In the genomic region with DNA sequence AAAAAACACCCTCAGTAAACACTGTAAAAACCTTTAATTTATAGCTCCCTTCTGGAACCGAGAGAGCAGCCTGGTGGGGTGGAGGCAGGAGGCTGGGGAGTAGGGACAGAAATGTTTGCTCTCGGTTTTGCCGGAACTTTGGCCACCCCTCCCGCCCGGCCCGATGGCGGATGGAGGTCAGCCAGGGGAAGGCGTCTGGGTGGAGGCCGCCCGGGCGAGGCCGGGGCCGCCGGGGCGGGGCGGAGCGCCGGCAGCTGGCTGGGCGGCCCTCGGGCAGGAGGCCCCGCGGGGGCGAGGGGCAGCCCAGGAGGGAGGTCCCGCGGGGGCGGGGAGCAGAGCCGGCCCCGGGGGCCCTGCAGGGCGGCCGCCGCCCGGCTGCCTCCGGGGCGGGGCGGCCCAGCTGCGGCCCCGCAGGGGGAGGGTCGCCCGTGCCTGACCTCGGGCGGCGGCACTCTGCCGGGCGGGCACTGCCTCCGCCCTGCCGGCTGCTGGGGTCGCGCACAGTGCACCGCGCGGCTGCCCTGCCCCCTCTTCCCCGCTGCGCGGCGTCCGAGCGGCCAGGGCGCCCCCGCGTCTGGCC, we compare ENCODE assay signal across 1 cellular context.
TF ChIP-seq lines count a peak whose summit lies in the region.

No MANE protein-coding gene starts in this region.

TF ChIP-seq in HepG2, 621 proteins besides CTCF, POLR2A, EP300 and RAD21 (continued from another document and continues in another):
- TF ChIP-seq, protein P1, sequence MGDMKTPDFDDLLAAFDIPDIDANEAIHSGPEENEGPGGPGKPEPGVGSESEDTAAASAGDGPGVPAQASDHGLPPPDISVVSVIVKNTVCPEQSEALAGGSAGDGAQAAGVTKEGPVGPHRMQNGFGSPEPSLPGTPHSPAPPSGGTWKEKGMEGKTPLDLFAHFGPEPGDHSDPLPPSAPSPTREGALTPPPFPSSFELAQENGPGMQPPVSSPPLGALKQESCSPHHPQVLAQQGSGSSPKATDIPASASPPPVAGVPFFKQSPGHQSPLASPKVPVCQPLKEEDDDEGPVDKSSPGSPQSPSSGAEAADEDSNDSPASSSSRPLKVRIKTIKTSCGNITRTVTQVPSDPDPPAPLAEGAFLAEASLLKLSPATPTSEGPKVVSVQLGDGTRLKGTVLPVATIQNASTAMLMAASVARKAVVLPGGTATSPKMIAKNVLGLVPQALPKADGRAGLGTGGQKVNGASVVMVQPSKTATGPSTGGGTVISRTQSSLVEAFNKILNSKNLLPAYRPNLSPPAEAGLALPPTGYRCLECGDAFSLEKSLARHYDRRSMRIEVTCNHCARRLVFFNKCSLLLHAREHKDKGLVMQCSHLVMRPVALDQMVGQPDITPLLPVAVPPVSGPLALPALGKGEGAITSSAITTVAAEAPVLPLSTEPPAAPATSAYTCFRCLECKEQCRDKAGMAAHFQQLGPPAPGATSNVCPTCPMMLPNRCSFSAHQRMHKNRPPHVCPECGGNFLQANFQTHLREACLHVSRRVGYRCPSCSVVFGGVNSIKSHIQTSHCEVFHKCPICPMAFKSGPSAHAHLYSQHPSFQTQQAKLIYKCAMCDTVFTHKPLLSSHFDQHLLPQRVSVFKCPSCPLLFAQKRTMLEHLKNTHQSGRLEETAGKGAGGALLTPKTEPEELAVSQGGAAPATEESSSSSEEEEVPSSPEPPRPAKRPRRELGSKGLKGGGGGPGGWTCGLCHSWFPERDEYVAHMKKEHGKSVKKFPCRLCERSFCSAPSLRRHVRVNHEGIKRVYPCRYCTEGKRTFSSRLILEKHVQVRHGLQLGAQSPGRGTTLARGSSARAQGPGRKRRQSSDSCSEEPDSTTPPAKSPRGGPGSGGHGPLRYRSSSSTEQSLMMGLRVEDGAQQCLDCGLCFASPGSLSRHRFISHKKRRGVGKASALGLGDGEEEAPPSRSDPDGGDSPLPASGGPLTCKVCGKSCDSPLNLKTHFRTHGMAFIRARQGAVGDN (CRISPR knock-in tag; IDR thresholded peaks at IDR 0.05), result peak; percentile 59
- TF ChIP-seq REXO4 (CRISPR knock-in tag; IDR thresholded peaks at IDR 0.05; ENCODE audit: borderline replicate concordance) (no peak), ZNF616 (CRISPR knock-in tag; IDR thresholded peaks at IDR 0.05; ENCODE audit: low read depth) (no peak), GABPA (IDR thresholded peaks at IDR 0.05; ENCODE audit: low read depth, low read length) (no peak), GABPA (CRISPR knock-in tag; IDR thresholded peaks at IDR 0.05; ENCODE audit: low read depth) (no peak), ZNF749 (CRISPR knock-in tag; IDR thresholded peaks at IDR 0.05; ENCODE audit: borderline replicate concordance) (no peak), SNAI1 (CRISPR knock-in tag; IDR thresholded peaks at IDR 0.05; ENCODE audit: borderline replicate concordance) (no peak), IRF2 (CRISPR knock-in tag; IDR thresholded peaks at IDR 0.05) (no peak), SNAPC2 (CRISPR knock-in tag; IDR thresholded peaks at IDR 0.05) (no peak), ZNF7 (CRISPR knock-in tag; IDR thresholded peaks at IDR 0.05) (no peak), MATR3 (CRISPR knock-in tag; IDR thresholded peaks at IDR 0.05) (no peak), GPN1 (CRISPR knock-in tag; IDR thresholded peaks at IDR 0.05; ENCODE audit: borderline replicate concordance) (no peak), CBX5 (CRISPR knock-in tag; IDR thresholded peaks at IDR 0.05; ENCODE audit: borderline replicate concordance) (no peak), ZNF552 (CRISPR knock-in tag; IDR thresholded peaks at IDR 0.05; ENCODE audit: borderline replicate concordance) (no peak), EED (CRISPR knock-in tag; IDR thresholded peaks at IDR 0.05) (no peak), ZNF160 (CRISPR knock-in tag; IDR thresholded peaks at IDR 0.05) (no peak), GTF3A (CRISPR knock-in tag; conservative IDR thresholded peaks at IDR 0.05) (no peak), ZKSCAN1 (IDR thresholded peaks at IDR 0.05; ENCODE audit: low read length) (no peak), SSRP1 (CRISPR knock-in tag; IDR thresholded peaks at IDR 0.05) (no peak), DNMT3B (CRISPR knock-in tag; conservative IDR thresholded peaks at IDR 0.05) (no peak), HDAC2 (CRISPR knock-in tag; IDR thresholded peaks at IDR 0.05) (no peak), CBX1 (IDR thresholded peaks at IDR 0.05; ENCODE audit: low read depth) (no peak), ZNF121 (CRISPR knock-in tag; IDR thresholded peaks at IDR 0.05) (peak; percentile 28; the same call in 1 of the 2 replicates), ESRRA (CRISPR knock-in tag; IDR thresholded peaks at IDR 0.05; ENCODE audit: low read depth) (peak; percentile 74), ZC3H4 (CRISPR knock-in tag; IDR thresholded peaks at IDR 0.05; ENCODE audit: borderline replicate concordance) (no peak), ZNF274 (CRISPR knock-in tag; IDR thresholded peaks at IDR 0.05) (no peak), CEBPB (IDR thresholded peaks at IDR 0.05; ENCODE audit: borderline replicate concordance, low read depth, low read length) (no peak), ZNF772 (CRISPR knock-in tag; IDR thresholded peaks at IDR 0.05) (no peak), HDAC6 (IDR thresholded peaks at IDR 0.05; ENCODE audit: low read depth, low read length) (no peak), ZNF143 (CRISPR knock-in tag; IDR thresholded peaks at IDR 0.05) (no peak), PAF1 (CRISPR knock-in tag; IDR thresholded peaks at IDR 0.05) (no peak)
- TF ChIP-seq, protein P2, sequence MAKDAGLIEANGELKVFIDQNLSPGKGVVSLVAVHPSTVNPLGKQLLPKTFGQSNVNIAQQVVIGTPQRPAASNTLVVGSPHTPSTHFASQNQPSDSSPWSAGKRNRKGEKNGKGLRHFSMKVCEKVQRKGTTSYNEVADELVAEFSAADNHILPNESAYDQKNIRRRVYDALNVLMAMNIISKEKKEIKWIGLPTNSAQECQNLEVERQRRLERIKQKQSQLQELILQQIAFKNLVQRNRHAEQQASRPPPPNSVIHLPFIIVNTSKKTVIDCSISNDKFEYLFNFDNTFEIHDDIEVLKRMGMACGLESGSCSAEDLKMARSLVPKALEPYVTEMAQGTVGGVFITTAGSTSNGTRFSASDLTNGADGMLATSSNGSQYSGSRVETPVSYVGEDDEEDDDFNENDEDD (CRISPR knock-in tag; IDR thresholded peaks at IDR 0.05; ENCODE audit: borderline replicate concordance), result no peak
- TF ChIP-seq, protein P3, sequence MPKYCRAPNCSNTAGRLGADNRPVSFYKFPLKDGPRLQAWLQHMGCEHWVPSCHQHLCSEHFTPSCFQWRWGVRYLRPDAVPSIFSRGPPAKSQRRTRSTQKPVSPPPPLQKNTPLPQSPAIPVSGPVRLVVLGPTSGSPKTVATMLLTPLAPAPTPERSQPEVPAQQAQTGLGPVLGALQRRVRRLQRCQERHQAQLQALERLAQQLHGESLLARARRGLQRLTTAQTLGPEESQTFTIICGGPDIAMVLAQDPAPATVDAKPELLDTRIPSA (CRISPR knock-in tag; IDR thresholded peaks at IDR 0.05; ENCODE audit: borderline replicate concordance), result no peak
- TF ChIP-seq, protein P4, sequence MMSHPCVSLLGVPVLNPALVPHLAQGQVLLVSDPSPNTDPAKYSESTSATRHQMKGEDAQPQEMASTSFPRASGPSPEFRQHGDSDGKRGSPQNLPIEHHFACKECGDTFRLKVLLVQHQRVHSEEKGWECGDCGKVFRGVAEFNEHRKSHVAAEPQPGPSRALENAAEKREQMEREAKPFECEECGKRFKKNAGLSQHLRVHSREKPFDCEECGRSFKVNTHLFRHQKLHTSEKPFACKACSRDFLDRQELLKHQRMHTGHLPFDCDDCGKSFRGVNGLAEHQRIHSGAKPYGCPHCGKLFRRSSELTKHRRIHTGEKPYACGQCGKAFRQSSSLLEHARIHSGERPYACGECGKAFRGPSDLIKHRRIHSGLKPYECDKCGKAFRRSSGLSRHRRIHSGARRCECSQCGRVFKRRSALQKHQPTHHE (CRISPR knock-in tag; IDR thresholded peaks at IDR 0.05; ENCODE audit: borderline replicate concordance), result no peak
- TF ChIP-seq, protein P5, sequence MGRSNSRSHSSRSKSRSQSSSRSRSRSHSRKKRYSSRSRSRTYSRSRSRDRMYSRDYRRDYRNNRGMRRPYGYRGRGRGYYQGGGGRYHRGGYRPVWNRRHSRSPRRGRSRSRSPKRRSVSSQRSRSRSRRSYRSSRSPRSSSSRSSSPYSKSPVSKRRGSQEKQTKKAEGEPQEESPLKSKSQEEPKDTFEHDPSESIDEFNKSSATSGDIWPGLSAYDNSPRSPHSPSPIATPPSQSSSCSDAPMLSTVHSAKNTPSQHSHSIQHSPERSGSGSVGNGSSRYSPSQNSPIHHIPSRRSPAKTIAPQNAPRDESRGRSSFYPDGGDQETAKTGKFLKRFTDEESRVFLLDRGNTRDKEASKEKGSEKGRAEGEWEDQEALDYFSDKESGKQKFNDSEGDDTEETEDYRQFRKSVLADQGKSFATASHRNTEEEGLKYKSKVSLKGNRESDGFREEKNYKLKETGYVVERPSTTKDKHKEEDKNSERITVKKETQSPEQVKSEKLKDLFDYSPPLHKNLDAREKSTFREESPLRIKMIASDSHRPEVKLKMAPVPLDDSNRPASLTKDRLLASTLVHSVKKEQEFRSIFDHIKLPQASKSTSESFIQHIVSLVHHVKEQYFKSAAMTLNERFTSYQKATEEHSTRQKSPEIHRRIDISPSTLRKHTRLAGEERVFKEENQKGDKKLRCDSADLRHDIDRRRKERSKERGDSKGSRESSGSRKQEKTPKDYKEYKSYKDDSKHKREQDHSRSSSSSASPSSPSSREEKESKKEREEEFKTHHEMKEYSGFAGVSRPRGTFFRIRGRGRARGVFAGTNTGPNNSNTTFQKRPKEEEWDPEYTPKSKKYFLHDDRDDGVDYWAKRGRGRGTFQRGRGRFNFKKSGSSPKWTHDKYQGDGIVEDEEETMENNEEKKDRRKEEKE (IDR thresholded peaks at IDR 0.05), result no peak
- TF ChIP-seq, protein P6, sequence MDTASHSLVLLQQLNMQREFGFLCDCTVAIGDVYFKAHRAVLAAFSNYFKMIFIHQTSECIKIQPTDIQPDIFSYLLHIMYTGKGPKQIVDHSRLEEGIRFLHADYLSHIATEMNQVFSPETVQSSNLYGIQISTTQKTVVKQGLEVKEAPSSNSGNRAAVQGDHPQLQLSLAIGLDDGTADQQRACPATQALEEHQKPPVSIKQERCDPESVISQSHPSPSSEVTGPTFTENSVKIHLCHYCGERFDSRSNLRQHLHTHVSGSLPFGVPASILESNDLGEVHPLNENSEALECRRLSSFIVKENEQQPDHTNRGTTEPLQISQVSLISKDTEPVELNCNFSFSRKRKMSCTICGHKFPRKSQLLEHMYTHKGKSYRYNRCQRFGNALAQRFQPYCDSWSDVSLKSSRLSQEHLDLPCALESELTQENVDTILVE (CRISPR knock-in tag; IDR thresholded peaks at IDR 0.05), result peak; percentile 57; the same call in 1 of the 2 replicates
- TF ChIP-seq, protein P7, sequence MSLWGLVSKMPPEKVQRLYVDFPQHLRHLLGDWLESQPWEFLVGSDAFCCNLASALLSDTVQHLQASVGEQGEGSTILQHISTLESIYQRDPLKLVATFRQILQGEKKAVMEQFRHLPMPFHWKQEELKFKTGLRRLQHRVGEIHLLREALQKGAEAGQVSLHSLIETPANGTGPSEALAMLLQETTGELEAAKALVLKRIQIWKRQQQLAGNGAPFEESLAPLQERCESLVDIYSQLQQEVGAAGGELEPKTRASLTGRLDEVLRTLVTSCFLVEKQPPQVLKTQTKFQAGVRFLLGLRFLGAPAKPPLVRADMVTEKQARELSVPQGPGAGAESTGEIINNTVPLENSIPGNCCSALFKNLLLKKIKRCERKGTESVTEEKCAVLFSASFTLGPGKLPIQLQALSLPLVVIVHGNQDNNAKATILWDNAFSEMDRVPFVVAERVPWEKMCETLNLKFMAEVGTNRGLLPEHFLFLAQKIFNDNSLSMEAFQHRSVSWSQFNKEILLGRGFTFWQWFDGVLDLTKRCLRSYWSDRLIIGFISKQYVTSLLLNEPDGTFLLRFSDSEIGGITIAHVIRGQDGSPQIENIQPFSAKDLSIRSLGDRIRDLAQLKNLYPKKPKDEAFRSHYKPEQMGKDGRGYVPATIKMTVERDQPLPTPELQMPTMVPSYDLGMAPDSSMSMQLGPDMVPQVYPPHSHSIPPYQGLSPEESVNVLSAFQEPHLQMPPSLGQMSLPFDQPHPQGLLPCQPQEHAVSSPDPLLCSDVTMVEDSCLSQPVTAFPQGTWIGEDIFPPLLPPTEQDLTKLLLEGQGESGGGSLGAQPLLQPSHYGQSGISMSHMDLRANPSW (CRISPR knock-in tag; IDR thresholded peaks at IDR 0.05; ENCODE audit: borderline replicate concordance), result no peak
- TF ChIP-seq, protein P8, sequence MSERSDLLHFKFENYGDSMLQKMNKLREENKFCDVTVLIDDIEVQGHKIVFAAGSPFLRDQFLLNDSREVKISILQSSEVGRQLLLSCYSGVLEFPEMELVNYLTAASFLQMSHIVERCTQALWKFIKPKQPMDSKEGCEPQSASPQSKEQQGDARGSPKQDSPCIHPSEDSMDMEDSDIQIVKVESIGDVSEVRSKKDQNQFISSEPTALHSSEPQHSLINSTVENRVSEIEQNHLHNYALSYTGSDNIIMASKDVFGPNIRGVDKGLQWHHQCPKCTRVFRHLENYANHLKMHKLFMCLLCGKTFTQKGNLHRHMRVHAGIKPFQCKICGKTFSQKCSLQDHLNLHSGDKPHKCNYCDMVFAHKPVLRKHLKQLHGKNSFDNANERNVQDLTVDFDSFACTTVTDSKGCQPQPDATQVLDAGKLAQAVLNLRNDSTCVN (CRISPR knock-in tag; IDR thresholded peaks at IDR 0.05; ENCODE audit: borderline replicate concordance), result no peak
- TF ChIP-seq, protein P9, sequence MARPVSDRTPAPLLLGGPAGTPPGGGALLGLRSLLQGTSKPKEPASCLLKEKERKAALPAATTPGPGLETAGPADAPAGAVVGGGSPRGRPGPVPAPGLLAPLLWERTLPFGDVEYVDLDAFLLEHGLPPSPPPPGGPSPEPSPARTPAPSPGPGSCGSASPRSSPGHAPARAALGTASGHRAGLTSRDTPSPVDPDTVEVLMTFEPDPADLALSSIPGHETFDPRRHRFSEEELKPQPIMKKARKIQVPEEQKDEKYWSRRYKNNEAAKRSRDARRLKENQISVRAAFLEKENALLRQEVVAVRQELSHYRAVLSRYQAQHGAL (CRISPR knock-in tag; IDR thresholded peaks at IDR 0.05; ENCODE audit: not compliant biosample characterization), result no peak
- TF ChIP-seq, protein P10, sequence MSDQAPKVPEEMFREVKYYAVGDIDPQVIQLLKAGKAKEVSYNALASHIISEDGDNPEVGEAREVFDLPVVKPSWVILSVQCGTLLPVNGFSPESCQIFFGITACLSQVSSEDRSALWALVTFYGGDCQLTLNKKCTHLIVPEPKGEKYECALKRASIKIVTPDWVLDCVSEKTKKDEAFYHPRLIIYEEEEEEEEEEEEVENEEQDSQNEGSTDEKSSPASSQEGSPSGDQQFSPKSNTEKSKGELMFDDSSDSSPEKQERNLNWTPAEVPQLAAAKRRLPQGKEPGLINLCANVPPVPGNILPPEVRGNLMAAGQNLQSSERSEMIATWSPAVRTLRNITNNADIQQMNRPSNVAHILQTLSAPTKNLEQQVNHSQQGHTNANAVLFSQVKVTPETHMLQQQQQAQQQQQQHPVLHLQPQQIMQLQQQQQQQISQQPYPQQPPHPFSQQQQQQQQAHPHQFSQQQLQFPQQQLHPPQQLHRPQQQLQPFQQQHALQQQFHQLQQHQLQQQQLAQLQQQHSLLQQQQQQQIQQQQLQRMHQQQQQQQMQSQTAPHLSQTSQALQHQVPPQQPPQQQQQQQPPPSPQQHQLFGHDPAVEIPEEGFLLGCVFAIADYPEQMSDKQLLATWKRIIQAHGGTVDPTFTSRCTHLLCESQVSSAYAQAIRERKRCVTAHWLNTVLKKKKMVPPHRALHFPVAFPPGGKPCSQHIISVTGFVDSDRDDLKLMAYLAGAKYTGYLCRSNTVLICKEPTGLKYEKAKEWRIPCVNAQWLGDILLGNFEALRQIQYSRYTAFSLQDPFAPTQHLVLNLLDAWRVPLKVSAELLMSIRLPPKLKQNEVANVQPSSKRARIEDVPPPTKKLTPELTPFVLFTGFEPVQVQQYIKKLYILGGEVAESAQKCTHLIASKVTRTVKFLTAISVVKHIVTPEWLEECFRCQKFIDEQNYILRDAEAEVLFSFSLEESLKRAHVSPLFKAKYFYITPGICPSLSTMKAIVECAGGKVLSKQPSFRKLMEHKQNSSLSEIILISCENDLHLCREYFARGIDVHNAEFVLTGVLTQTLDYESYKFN (CRISPR knock-in tag; conservative IDR thresholded peaks at IDR 0.05), result 0 out of 2 replicates have a peak, but pooled peaks have one; percentile 27
